ENCODE assay signal across 17 cellular contexts in the genomic region with DNA sequence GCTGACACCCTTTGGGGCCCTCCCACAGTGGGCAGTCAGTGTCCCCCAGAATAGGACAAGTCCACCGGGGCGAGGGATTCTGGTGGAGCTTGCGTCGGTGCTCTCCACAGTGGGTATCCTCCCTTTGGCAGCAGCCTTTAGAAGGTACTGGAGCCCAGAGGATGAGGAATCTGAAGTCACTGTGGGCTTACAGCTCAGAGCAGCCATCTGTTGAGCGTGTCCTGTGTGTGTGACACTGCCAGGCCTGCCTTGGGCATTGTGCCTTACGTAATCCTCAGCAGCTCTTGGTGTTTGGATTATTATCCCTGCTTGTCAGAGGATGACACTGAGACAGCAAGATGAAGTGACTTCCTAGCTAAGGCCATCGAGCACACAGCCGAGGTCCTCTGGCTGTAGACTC. TPM values are rescaled to one million over a fixed set of nuclear protein-coding genes. Genes with fewer than 3 reads are reported as not detected.
A peak's percentile ranks its signal among the peaks of the same experiment; 100 is the strongest.
DNase-seq lines count a peak whose midpoint lies in the region; ATAC-seq and TF ChIP-seq lines count a peak whose summit lies in the region.
"Had no signal": no experiment of that assay in that cellular context is flagged by ENCODE, and none has a peak within 500 bp of the region (broad histone marks: within the 10 kb centered on the region; RNA-seq: fewer than 3 reads in every experiment).

No MANE protein-coding gene starts in this region.

- H3K9me3 ChIP-seq in neuronal stem cell (replicated peaks in 1 of 2; ENCODE audit: control insufficient read depth in 2 of 2, insufficient read depth in 1 of 2, low read depth in 1 of 2, low read length in 2 of 2) (no peaks in the 10 kb centered on the region), smooth muscle cell (replicated peaks; ENCODE audit: low read depth) (no peaks in the 10 kb centered on the region)
- H3K9me3 ChIP-seq: BLaER1, spleen, thoracic aorta had no signal

- H2AK5ac ChIP-seq in neuronal stem cell (ENCODE audit: low read depth, low read length) = no peak overlapping the region

- H4K91ac ChIP-seq in neuronal stem cell (ENCODE audit: low read depth, low read length, poor library complexity) = no peak overlapping the region

- H2BK12ac ChIP-seq in neuronal stem cell (ENCODE audit: low read length) = no peak overlapping the region

- no peak overlapping the region for H3K9ac ChIP-seq in neuronal stem cell (ENCODE audit: low read depth, low read length, poor library complexity)
- no peak overlapping the region for H3K9ac ChIP-seq in smooth muscle cell (ENCODE audit: low read depth)
- H3K9ac ChIP-seq: BLaER1 had no signal

- peak; percentile 35 for DNase-seq in NCI-H1092 treated with DMSO at 0.1 percent for 48 hours (lab: John Stamatoyannopoulos, UW)
- no peak for DNase-seq in NCI-H1092 (lab: John Stamatoyannopoulos, UW)
- peak; percentile 81 for DNase-seq in medulla oblongata (ENCODE audit: extremely low spot score)
- no peak for DNase-seq in neuronal stem cell (ENCODE audit: low spot score)
- no peak for DNase-seq in smooth muscle cell (lab: John Stamatoyannopoulos, UW; ENCODE audit: unreplicated experiment)
- DNase-seq: activated CD4-positive, alpha-beta T cell treated with anti-CD3 and anti-CD28 coated beads, Interleukin-2, amount 50 U/mL, for 4 hours; activated naive CD4-positive, alpha-beta T cell treated with Interleukin-2 at 50 U/mL for 16 hours; activated T-cell treated with anti-CD3 and anti-CD28 coated beads for 4 hours; SHP77; spleen; T-cell had no signal

- H3K4me1 ChIP-seq in neuronal stem cell (ENCODE audit: control insufficient read depth in 2 of 2, insufficient read depth in 1 of 2, low read depth in 1 of 2, low read length in 2 of 2) (peaks cover 16 to 72% of the 10 kb centered on the region in 2 donors), smooth muscle cell (ENCODE audit: low read depth) (peaks cover 12% of the 10 kb centered on the region)
- H3K4me1 ChIP-seq: BLaER1 had no signal

- H2BK120ac ChIP-seq in neuronal stem cell (ENCODE audit: low read depth, low read length) = no peak overlapping the region

- no peak for ATAC-seq in GM21529 (IDR thresholded peaks at IDR 0.05; ENCODE audit: unreplicated experiment)
- ATAC-seq: HepG2, T-cell had no signal

- H3K4ac ChIP-seq in neuronal stem cell (ENCODE audit: low read length) = no peak overlapping the region

- H3F3A ChIP-seq in smooth muscle cell (ENCODE audit: low read depth) = no peaks in the 10 kb centered on the region

- H2BK5ac ChIP-seq in neuronal stem cell (ENCODE audit: low read length) = no peak overlapping the region

- H3K4me3 ChIP-seq in neuronal stem cell (ENCODE audit: low read length in 2 of 2) = no peak overlapping the region
- H3K4me3 ChIP-seq in smooth muscle cell = no peak overlapping the region
- H3K4me3 ChIP-seq: BLaER1, spleen, thoracic aorta had no signal

- H2AFZ ChIP-seq in neuronal stem cell (ENCODE audit: low read length) (no peak overlapping the region), smooth muscle cell (ENCODE audit: low read depth) (no peak overlapping the region)

- H3K27ac ChIP-seq in cingulate gyrus (ENCODE audit: low read depth, low read length) = peak overlapping the region; percentile 99
- H3K27ac ChIP-seq in temporal lobe (ENCODE audit: low read depth, low read length) = peak overlapping the region; percentile 99
- no peak overlapping the region for H3K27ac ChIP-seq in neuronal stem cell (replicated peaks; ENCODE audit: low read length)
- H3K27ac ChIP-seq in smooth muscle cell (ENCODE audit: low read depth) = no peak overlapping the region
- H3K27ac ChIP-seq: BLaER1, spleen, thoracic aorta had no signal

- H3K36me3 ChIP-seq in neuronal stem cell (replicated peaks in 1 of 2; ENCODE audit: control insufficient read depth in 2 of 2, insufficient read depth in 2 of 2, low read length in 2 of 2) (peaks cover 7 to 56% of the 10 kb centered on the region in 2 donors), smooth muscle cell (ENCODE audit: low read depth) (peaks cover 3% of the 10 kb centered on the region)

- no peak overlapping the region for H4K8ac ChIP-seq in neuronal stem cell (ENCODE audit: low read depth, low read length)

- no peak overlapping the region for H3K23ac ChIP-seq in neuronal stem cell (ENCODE audit: low read depth, low read length, poor library complexity)

- H3K4me2 ChIP-seq in neuronal stem cell (ENCODE audit: insufficient read depth, low read length, poor library complexity, severe bottlenecking) (no peak overlapping the region), smooth muscle cell (no peak overlapping the region)
- H3K4me2 ChIP-seq: BLaER1 had no signal

- peaks cover 4% of the 10 kb centered on the region for H3K79me1 ChIP-seq in neuronal stem cell (ENCODE audit: low read depth, low read length)

- H3K27me3 ChIP-seq in neuronal stem cell (ENCODE audit: control insufficient read depth in 3 of 3, insufficient read depth in 3 of 3, low read depth in 1 of 3, low read length in 3 of 3) (peaks cover 0 to 74% (median 0%) of the 10 kb centered on the region in 3 experiments), smooth muscle cell (ENCODE audit: low read depth) (peaks cover 4% of the 10 kb centered on the region)
- H3K27me3 ChIP-seq: BLaER1, spleen had no signal

- peaks cover 54% of the 10 kb centered on the region for H4K20me1 ChIP-seq in smooth muscle cell (ENCODE audit: low read depth)

- no peak overlapping the region for H3K14ac ChIP-seq in neuronal stem cell (ENCODE audit: low read length)

- no peak for TF ChIP-seq CTCF in smooth muscle cell (IDR thresholded peaks at IDR 0.05; ENCODE audit: borderline replicate concordance, insufficient read depth, poor library complexity, severe bottlenecking)

- no peak overlapping the region for H2BK15ac ChIP-seq in neuronal stem cell (ENCODE audit: low read length)

- no peak overlapping the region for H3K18ac ChIP-seq in neuronal stem cell (ENCODE audit: low read length)

- H3K79me2 ChIP-seq in smooth muscle cell (ENCODE audit: low read depth) = no peaks in the 10 kb centered on the region

- WGBS in neuronal stem cell (ENCODE audit: extremely low coverage in 2 of 2, insufficient read length in 2 of 2, insufficient replicate concordance in 1 of 2), 2 donors = no CpG with 5 or more reads among the region's 8 CpGs
- 86% methylated on average over 8 of the region's 8 CpGs for WGBS in smooth muscle cell (ENCODE audit: low lambda C conversion rate)

RNA-seq across cellular contexts. Expression of gene URM1, which starts 12.6 kb away (rescaled TPM):
- total RNA-seq in temporal lobe (15.2 TPM), smooth muscle cell (27.1 and 27.3 TPM in 2 replicates)
- polyA plus RNA-seq in neuronal stem cell (2013, experiment 1 of 2) = 28.4 TPM
- 24.9 TPM for polyA plus RNA-seq in neuronal stem cell (2013, experiment 2 of 2)
- 41.2 and 48.7 TPM in 2 replicates for polyA plus RNA-seq in smooth muscle cell

RNA-seq across cellular contexts. Expression of gene CERCAM, which starts 36.9 kb away (rescaled TPM):
- 16.0 TPM for total RNA-seq in temporal lobe
- 0.70 TPM for polyA plus RNA-seq in neuronal stem cell (2013, experiment 1 of 2)
- 0.76 TPM for polyA plus RNA-seq in neuronal stem cell (2013, experiment 2 of 2)
- total RNA-seq in smooth muscle cell = 116 and 129 TPM in 2 replicates
- 310 and 357 TPM in 2 replicates for polyA plus RNA-seq in smooth muscle cell

RNA-seq across cellular contexts. Expression of gene SLC27A4, which starts 43.5 kb away (rescaled TPM):
- total RNA-seq in temporal lobe = 17.0 TPM
- 6.1 TPM for polyA plus RNA-seq in neuronal stem cell (2013, experiment 1 of 2)
- polyA plus RNA-seq in neuronal stem cell (2013, experiment 2 of 2) = 5.4 TPM
- 6.1 and 10.4 TPM in 2 replicates for total RNA-seq in smooth muscle cell
- polyA plus RNA-seq in smooth muscle cell = 10.3 and 16.0 TPM in 2 replicates

Comparison
In these comparisons a context has a peak if more than half of its experiments do, and no peak if none do; other contexts are left out.
1. DNase-seq: peak in NCI-H1092 treated with DMSO at 0.1 percent for 48 hours (single experiment) and medulla oblongata (single experiment); none in NCI-H1092 (single experiment), neuronal stem cell (single experiment) and smooth muscle cell (single experiment).
2. H3K27ac ChIP-seq: peak in cingulate gyrus (single experiment) and temporal lobe (single experiment); none in neuronal stem cell (single experiment) and smooth muscle cell (single experiment).